ENCODE assay signal across 10 cellular contexts in the genomic region with DNA sequence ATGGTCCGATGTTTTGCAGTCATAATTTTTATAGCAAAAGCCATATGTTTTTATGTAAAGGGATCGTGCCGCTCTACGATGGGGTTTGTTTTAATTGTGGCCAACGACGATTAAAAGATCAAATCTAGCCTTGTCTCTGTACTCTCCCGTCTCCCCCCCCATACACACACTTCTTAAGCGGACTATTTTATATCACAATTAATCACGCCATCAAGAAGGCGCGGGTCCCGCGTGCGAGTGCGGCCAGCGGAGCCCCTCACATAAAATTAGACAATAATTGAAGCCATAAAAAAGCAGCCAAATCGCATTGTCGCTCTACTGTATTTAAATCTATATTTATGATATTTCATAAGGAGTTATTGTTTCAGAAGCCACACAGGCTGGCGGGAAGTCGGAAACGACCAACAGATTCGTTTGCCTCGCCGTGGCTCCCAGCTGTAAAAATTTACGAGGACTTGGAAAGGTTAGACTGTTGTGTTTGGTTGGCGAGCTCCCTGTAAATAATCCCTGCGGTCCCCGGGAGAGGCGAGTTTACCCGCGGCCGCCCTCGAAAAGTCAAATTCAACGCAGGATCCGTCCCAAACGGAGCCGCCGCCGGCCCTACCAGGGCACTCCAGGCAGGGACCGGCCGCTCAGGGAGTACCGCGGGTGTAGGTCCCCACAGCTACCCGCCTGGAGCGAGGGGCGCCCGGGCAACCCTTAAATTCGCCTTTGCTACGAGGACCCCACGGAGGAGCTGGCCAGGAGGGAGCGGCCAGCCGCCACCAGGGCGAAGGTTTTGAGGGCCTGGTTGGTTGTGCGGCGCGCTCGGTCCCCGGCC. TPM values are rescaled to one million over a fixed set of nuclear protein-coding genes. Genes with fewer than 3 reads are reported as not detected.
DNase-seq lines count a peak whose midpoint lies in the region; ATAC-seq and TF ChIP-seq lines count a peak whose summit lies in the region.
"Had no signal": no experiment of that assay in that cellular context is flagged by ENCODE, and none has a peak within 500 bp of the region (broad histone marks: within the 10 kb centered on the region; RNA-seq: fewer than 3 reads in every experiment).

No MANE protein-coding gene starts in this region.

- H2AFZ ChIP-seq in H9 (ENCODE audit: low read length) = no peak overlapping the region

- no peaks in the 10 kb centered on the region for H3K79me2 ChIP-seq in H9 (ENCODE audit: insufficient read depth, low read length)

- no peak overlapping the region for H3K27ac Mint-ChIP-seq in H9

- no peak overlapping the region for H3T11ph ChIP-seq in H9 (ENCODE audit: low read length)

- H3K36me3 ChIP-seq in Peyer's patch (no peaks in the 10 kb centered on the region), gastrocnemius medialis (no peaks in the 10 kb centered on the region)

- H4K5ac ChIP-seq in H9 (ENCODE audit: insufficient read length, low read depth, low read length) = no peak overlapping the region

- H2BK15ac ChIP-seq in H9 (ENCODE audit: low read depth, low read length) = no peak overlapping the region

- no peak overlapping the region for H3K4me2 ChIP-seq in H9 (ENCODE audit: insufficient read depth, insufficient read length, low read length)

- intact Hi-C loops in gastrocnemius medialis (cut with DNase I; ENCODE audit: low total_unique reads) = loop anchor here (1.0 to 10.0 kb wide), 5 partner anchors 10 to 1401 kb away; partner anchors contain the start of genes CBX3, HNRNPA2B1, HOXA4 and HOXA7

- H3K27ac ChIP-seq in Peyer's patch (peak overlapping the region; percentile 57 to 89 (median 77)), gastrocnemius medialis (peak overlapping the region; percentile 90 to 99 (median 95)), H9 (ENCODE audit: insufficient read length, low read depth, low read length) (no peak overlapping the region)

- H2BK120ac ChIP-seq in H9 (ENCODE audit: low read depth, low read length, poor library complexity, severe bottlenecking) = no peak overlapping the region

- H2BK20ac ChIP-seq in H9 (ENCODE audit: low read depth, low read length, poor library complexity, severe bottlenecking) = no peak overlapping the region

- H3K27me3 ChIP-seq in Peyer's patch (peaks cover 0 to 18% of the 10 kb centered on the region in 2 donors), gastrocnemius medialis (no peaks in the 10 kb centered on the region), H9 (ENCODE audit: insufficient read depth, low read length) (peaks cover 95% of the 10 kb centered on the region)

- H3K4ac ChIP-seq in H9 (ENCODE audit: low read depth, low read length) = no peak overlapping the region

- ATAC-seq in gastrocnemius medialis = peak; percentile 15 to 18

- no peak overlapping the region for H2AK5ac ChIP-seq in H9 (ENCODE audit: insufficient read length, low read length)

- no peaks in the 10 kb centered on the region for H4K20me1 ChIP-seq in H9 (ENCODE audit: control insufficient read depth, insufficient read depth, insufficient read length)

- H2BK5ac ChIP-seq in H9 (ENCODE audit: insufficient read length, low read length) = no peak overlapping the region

- H3K4me1 Mint-ChIP-seq in H9 = peaks cover 0 to 15% of the 10 kb centered on the region in 2 experiments; a peak in 3 of 4 replicates

- in situ Hi-C loops in gastrocnemius medialis (cut with MboI; ENCODE audit: low sequenced_read_pairs in 4 of 4) = loop anchor here in 2 of 4 donors (5.0 to 25.0 kb wide), 3 partner anchors 954 to 1309 kb away; partner anchors contain the start of genes CBX3 (in 1 of the 2) and HNRNPA2B1 (in 1 of the 2)

- no CpG with 5 or more reads among the region's 58 CpGs for WGBS in H9 (ENCODE audit: extremely low coverage, insufficient read length, low lambda C conversion rate)

- H3K23me2 ChIP-seq in H9 (ENCODE audit: insufficient read length, low read depth, low read length, poor library complexity, severe bottlenecking) = no peaks in the 10 kb centered on the region

- no peak overlapping the region for H3K23ac ChIP-seq in H9 (ENCODE audit: insufficient read length, low read depth, low read length)

- peaks cover 0 to 23% (median 7%) of the 10 kb centered on the region in 4 donors for H3K4me1 ChIP-seq in Peyer's patch
- peaks cover 12 to 53% of the 10 kb centered on the region in 2 donors for H3K4me1 ChIP-seq in gastrocnemius medialis
- H3K4me1 ChIP-seq in H9 (ENCODE audit: insufficient read depth, low read length) = no peaks in the 10 kb centered on the region

- H3K79me1 ChIP-seq in H9 (ENCODE audit: insufficient read depth, low read depth, low read length, poor library complexity, severe bottlenecking) = no peaks in the 10 kb centered on the region

- no peak overlapping the region for H3K4me3 Mint-ChIP-seq in H9

- TF ChIP-seq POLR2A in Peyer's patch (IDR thresholded peaks at IDR 0.05) = peak in 1 of 2 donors; percentile 6
- TF ChIP-seq POLR2A in gastrocnemius medialis (IDR thresholded peaks at IDR 0.05) = peak; percentile 24 to 69

- H3K9me3 Mint-ChIP-seq in H9 = peaks cover 5 to 15% of the 10 kb centered on the region in 2 experiments

- H3K14ac ChIP-seq in H9 (ENCODE audit: insufficient read depth, low read length) = no peak overlapping the region

- TF ChIP-seq CTCF in Peyer's patch (IDR thresholded peaks at IDR 0.05) (no peak), fibroblast of villous mesenchyme (IDR thresholded peaks at IDR 0.05; ENCODE audit: insufficient read depth, low read depth, low read length) (no peak), gastrocnemius medialis (IDR thresholded peaks at IDR 0.05 in 4 of 5, conservative IDR thresholded peaks at IDR 0.05 in 1 of 5) (peak in 1 of 5 experiments; percentile 10), H9 (conservative IDR thresholded peaks at IDR 0.05) (no peak)

- peaks cover 99% of the 10 kb centered on the region for H3K27me3 Mint-ChIP-seq in H9 (ENCODE audit: low read depth)

- no peak overlapping the region for H3K56ac ChIP-seq in H9 (ENCODE audit: insufficient read length, low read depth, low read length)

- H3K9me3 ChIP-seq in Peyer's patch (peaks cover 0 to 13% (median 0%) of the 10 kb centered on the region in 4 donors), gastrocnemius medialis (no peaks in the 10 kb centered on the region), H9 (ENCODE audit: control insufficient read depth, low read depth, low read length) (no peaks in the 10 kb centered on the region)

- no peaks in the 10 kb centered on the region; a peak in 1 of 7 replicates for H3K36me3 Mint-ChIP-seq in H9 (ENCODE audit: insufficient read depth in 1 of 3, low read depth in 3 of 3)

- H3K18ac ChIP-seq in H9 (ENCODE audit: insufficient read length, low read depth, low read length) = no peak overlapping the region

- no peak overlapping the region for H4K8ac ChIP-seq in H9 (replicated peaks; ENCODE audit: insufficient read length, low read depth, low read length)

- DNase-seq in ELF-1 (ENCODE audit: low read depth, low spot score) (peak; percentile 44), Peyer's patch (peak in 1 of 3 donors; percentile 70), fibroblast of villous mesenchyme (ENCODE audit: low read depth) (peak; percentile 92), gastrocnemius medialis (peak in 1 of 2 donors; percentile 65), cerebellum (ENCODE audit: low spot score) (no peak), inferior parietal cortex (ENCODE audit: extremely low spot score) (no peak), H9 (no peak), SK-N-DZ (ENCODE audit: low spot score) (no peak)
- DNase-seq: effector CD4-positive, alpha-beta T cell had no signal

- H3K4me3 ChIP-seq in Peyer's patch (peak overlapping the region; percentile 32 to 81 (median 58)), fibroblast of villous mesenchyme (ENCODE audit: low read depth, low read length) (peak overlapping the region; percentile 67), gastrocnemius medialis (peak overlapping the region; percentile 62 to 88 (median 77))

- no peak overlapping the region for H2BK12ac ChIP-seq in H9 (ENCODE audit: insufficient read length, low read depth, low read length)

- no peak overlapping the region for H3K9ac ChIP-seq in H9 (ENCODE audit: extremely low read depth, insufficient read length, low read length)

- H4K91ac ChIP-seq in H9 (ENCODE audit: insufficient read length, low read depth, low read length) = no peak overlapping the region

RNA-seq across cellular contexts. Expression of gene HOXA9, which starts 0.5 kb away (rescaled TPM):
- total RNA-seq in Peyer's patch (10 to 100 TPM; 25.7 to 71.2 (median 46.1) TPM), fibroblast of villous mesenchyme (17.1 and 20.3 TPM in 2 replicates), gastrocnemius medialis (10 to 100 TPM; 18.9 to 30.3 (median 19.5) TPM), cerebellum (not detected), H9 (2021) (not detected in 2 replicates)
- 0.16 TPM in 1 of 2 replicates, not detected in the other for polyA plus RNA-seq in SK-N-DZ (2014; cell fraction: cytosol; rRNA removed)
- not detected in 2 replicates for polyA plus RNA-seq in SK-N-DZ (2014; cell fraction: nucleus; rRNA removed)

RNA-seq across cellular contexts. Expression of gene HOXA10, which starts 8.3 kb away (rescaled TPM):
- total RNA-seq in Peyer's patch = 10 to 100 TPM; 15.7 to 28.4 (median 19.8) TPM
- total RNA-seq in fibroblast of villous mesenchyme = 39.0 and 47.1 TPM in 2 replicates
- total RNA-seq in gastrocnemius medialis = 10 to 100 TPM; 24.6 to 61.2 (median 40.0) TPM
- total RNA-seq in cerebellum = not detected
- not detected in 2 replicates for total RNA-seq in H9 (2021)
- not detected in 2 replicates for polyA plus RNA-seq in SK-N-DZ (2014; cell fraction: cytosol; rRNA removed)
- not detected in 2 replicates for polyA plus RNA-seq in SK-N-DZ (2014; cell fraction: nucleus; rRNA removed)

RNA-seq across cellular contexts. Expression of gene HOXA7, which starts 9.4 kb away (rescaled TPM):
- total RNA-seq in Peyer's patch = 10 to 100 TPM in 1 of 4 donors, 1 to 10 TPM in 3; 3.3 to 11.8 (median 5.7) TPM
- 2.2 and 2.3 TPM in 2 replicates for total RNA-seq in fibroblast of villous mesenchyme
- total RNA-seq in gastrocnemius medialis = 10 to 100 TPM in 1 of 4 donors, 1 to 10 TPM in 3; 5.3 to 12.8 (median 8.6) TPM
- not detected for total RNA-seq in cerebellum
- not detected in 2 replicates for total RNA-seq in H9 (2021)
- polyA plus RNA-seq in SK-N-DZ (2014; cell fraction: cytosol; rRNA removed) = not detected in 2 replicates
- not detected in 2 replicates for polyA plus RNA-seq in SK-N-DZ (2014; cell fraction: nucleus; rRNA removed)
- total RNA-seq: HT1080 had no signal

RNA-seq across cellular contexts. Expression of gene HOXA3, which starts 13.5 kb away (rescaled TPM):
- total RNA-seq in Peyer's patch = 10 to 100 TPM in 3 of 4 donors, 1 to 10 TPM in 1; 6.7 to 21.2 (median 13.9) TPM
- 9.3 and 11.7 TPM in 2 replicates for total RNA-seq in fibroblast of villous mesenchyme
- 1 to 10 TPM in 3 of 4 donors, under 1 TPM in 1; 0.53 to 6.2 (median 3.0) TPM for total RNA-seq in gastrocnemius medialis
- total RNA-seq in cerebellum = not detected
- total RNA-seq in H9 (2021) = not detected in 2 replicates
- not detected in 2 replicates for polyA plus RNA-seq in SK-N-DZ (2014; cell fraction: cytosol; rRNA removed)
- not detected in 2 replicates for polyA plus RNA-seq in SK-N-DZ (2014; cell fraction: nucleus; rRNA removed)
- total RNA-seq: HT1080 had no signal

RNA-seq across cellular contexts. Expression of gene HOXA6, which starts 18.3 kb away (rescaled TPM):
- 10 to 100 TPM; 18.7 to 45.0 (median 30.7) TPM for total RNA-seq in Peyer's patch
- 10.6 and 11.2 TPM in 2 replicates for total RNA-seq in fibroblast of villous mesenchyme
- total RNA-seq in gastrocnemius medialis = 1 to 10 TPM; 2.6 to 5.6 (median 4.2) TPM
- not detected for total RNA-seq in cerebellum
- not detected in 2 replicates for total RNA-seq in H9 (2021)
- not detected in 2 replicates for polyA plus RNA-seq in SK-N-DZ (2014; cell fraction: cytosol; rRNA removed)
- not detected in 2 replicates for polyA plus RNA-seq in SK-N-DZ (2014; cell fraction: nucleus; rRNA removed)

Comparison
In these comparisons a context has a peak if more than half of its experiments do, and no peak if none do; other contexts are left out.
1. DNase-seq: peak in ELF-1 (single experiment) and fibroblast of villous mesenchyme (single experiment); none in cerebellum (single experiment), inferior parietal cortex (single experiment), H9 (single experiment) and SK-N-DZ (single experiment).
2. RNA of gene HOXA9, which starts 0.5 kb away (total RNA-seq): 25.7 to 71.2 TPM in Peyer's patch, 17.1 to 20.3 TPM in fibroblast of villous mesenchyme and 18.9 to 30.3 TPM in gastrocnemius medialis; not detected in cerebellum (single experiment) and not detected in H9; every median in the first group is over 10 times any median in the second.
3. RNA of gene HOXA10, which starts 8.3 kb away (total RNA-seq): 39.0 to 47.1 TPM in fibroblast of villous mesenchyme, 24.6 to 61.2 TPM in gastrocnemius medialis and 15.7 to 28.4 TPM in Peyer's patch; not detected in cerebellum (single experiment) and not detected in H9; every median in the first group is over 10 times any median in the second.
4. Peak in every context shown above with its lines, with median percentiles within 50 percentile points of each other: H3K4me3 ChIP-seq.